In the genomic region with DNA sequence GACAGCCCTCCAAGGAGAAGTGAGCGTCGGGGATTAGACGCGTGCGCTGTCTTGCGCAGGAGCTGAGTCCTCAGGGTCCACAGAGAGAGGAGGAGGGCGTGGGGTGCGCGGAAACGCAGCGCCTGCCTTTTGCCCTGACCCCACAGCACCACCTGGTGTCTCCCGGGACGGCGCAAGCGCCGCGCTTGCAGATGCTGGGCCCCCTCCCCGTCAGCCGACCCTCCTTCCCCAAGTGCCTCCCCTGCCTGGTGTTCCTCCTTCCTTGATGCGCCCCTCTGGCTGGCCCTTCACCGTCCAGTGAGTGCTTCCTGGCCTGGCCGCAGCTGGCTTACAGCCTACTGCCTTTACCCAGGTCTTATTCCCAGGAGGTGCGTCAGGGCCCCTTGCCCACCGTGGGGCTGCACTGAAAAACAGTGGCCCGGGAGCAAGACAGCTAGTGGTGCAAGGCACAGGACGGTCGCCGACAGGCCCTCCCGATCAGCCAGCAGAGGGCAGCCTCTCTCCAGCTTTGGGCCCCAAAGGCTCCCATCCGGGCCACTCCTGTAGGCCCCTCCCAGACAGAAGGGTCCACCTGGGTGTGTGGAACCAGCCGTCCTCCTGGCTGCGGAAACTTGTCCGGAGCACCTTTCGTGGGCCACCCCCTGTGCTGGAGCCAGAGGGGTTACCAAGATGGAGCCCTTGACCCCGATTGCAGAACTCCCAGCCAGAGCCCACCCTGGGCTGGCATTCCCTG, we compare ENCODE assay signal across 8 cellular contexts. TPM values are rescaled to one million over a fixed set of nuclear protein-coding genes. Genes with fewer than 3 reads are reported as not detected.
DNase-seq lines count a peak whose midpoint lies in the region; ATAC-seq and TF ChIP-seq lines count a peak whose summit lies in the region.

No MANE protein-coding gene starts in this region.

- H3K9me3 Mint-ChIP-seq in activated T-cell treated with anti-CD3 and anti-CD28 coated beads, Interleukin-2, amount 50 U/mL, for 4 hours = no peaks in the 10 kb centered on the region
- no peaks in the 10 kb centered on the region for H3K9me3 Mint-ChIP-seq in naive B cell
- no peaks in the 10 kb centered on the region for H3K9me3 Mint-ChIP-seq in stimulated activated effector memory CD8-positive, alpha-beta T cell treated with anti-CD3 and anti-CD28 coated beads, Interleukin-12 subunit alpha, Interleukin-12 subunit beta, amount 100 ng/mL, for 72 hours

- no peaks in the 10 kb centered on the region for H4K20me1 ChIP-seq in PC-3 (ENCODE audit: low read length)

- H3K36me3 Mint-ChIP-seq in activated T-cell treated with anti-CD3 and anti-CD28 coated beads, Interleukin-2, amount 50 U/mL, for 4 hours (ENCODE audit: insufficient read depth) = no peaks in the 10 kb centered on the region
- H3K36me3 Mint-ChIP-seq in naive B cell = no peaks in the 10 kb centered on the region
- H3K36me3 Mint-ChIP-seq in stimulated activated effector memory CD8-positive, alpha-beta T cell treated with anti-CD3 and anti-CD28 coated beads, Interleukin-12 subunit alpha, Interleukin-12 subunit beta, amount 100 ng/mL, for 72 hours = no peaks in the 10 kb centered on the region

- peak; percentile 69 for ATAC-seq in GM21526 (IDR thresholded peaks at IDR 0.05; ENCODE audit: low FRiP score, unreplicated experiment)
- peak; percentile 68 for ATAC-seq in PC-3
- ATAC-seq in activated T-cell treated with anti-CD3 and anti-CD28 coated beads, Interleukin-2, amount 50 U/mL, for 4 hours = peak; percentile 87 to 90
- ATAC-seq in naive B cell (ENCODE audit: low read depth in 2 of 2) = peak; percentile 78 to 80
- peak; percentile 87 for ATAC-seq in stimulated activated effector memory CD8-positive, alpha-beta T cell treated with anti-CD3 and anti-CD28 coated beads, Interleukin-12 subunit alpha, Interleukin-12 subunit beta, amount 100 ng/mL, for 72 hours

- no peak overlapping the region for H2AFZ ChIP-seq in PC-3 (ENCODE audit: low read length)

- H3K4me1 Mint-ChIP-seq in activated T-cell treated with anti-CD3 and anti-CD28 coated beads, Interleukin-2, amount 50 U/mL, for 4 hours (ENCODE audit: low read depth) = peaks cover 20% of the 10 kb centered on the region
- peaks cover 17 to 29% (median 27%) of the 10 kb centered on the region in 3 donors for H3K4me1 Mint-ChIP-seq in naive B cell
- H3K4me1 Mint-ChIP-seq in stimulated activated effector memory CD8-positive, alpha-beta T cell treated with anti-CD3 and anti-CD28 coated beads, Interleukin-12 subunit alpha, Interleukin-12 subunit beta, amount 100 ng/mL, for 72 hours = peaks cover 21% of the 10 kb centered on the region

- peak; percentile 85 for TF ChIP-seq CTCF in PC-3 (conservative IDR thresholded peaks at IDR 0.05; ENCODE audit: low read depth, low read length)
- TF ChIP-seq CTCF in esophagus squamous epithelium (IDR thresholded peaks at IDR 0.05) = peak; percentile 90 to 97 (median 92)

- H3K27ac ChIP-seq in HUES64 (ENCODE audit: low read depth, low read length) (no peak overlapping the region), PC-3 (ENCODE audit: low read length) (no peak overlapping the region), esophagus squamous epithelium (peak overlapping the region; percentile 83 to 93 (median 91))

- peak overlapping the region; percentile 49 for H3K4me2 ChIP-seq in PC-3 (ENCODE audit: low read length)

- H3K9me2 ChIP-seq in PC-3 (replicated peaks; ENCODE audit: low read length) = no peaks in the 10 kb centered on the region

- H3K4me1 ChIP-seq in HUES64 (ENCODE audit: insufficient read depth, low read length) = peaks cover 4% of the 10 kb centered on the region; the same call in 1 of the 2 replicates
- H3K4me1 ChIP-seq in PC-3 (ENCODE audit: insufficient read depth, low read length) = peaks cover 17% of the 10 kb centered on the region
- peaks cover 22 to 85% (median 36%) of the 10 kb centered on the region in 3 donors for H3K4me1 ChIP-seq in esophagus squamous epithelium

- DNase-seq in DMS 273 treated with DMSO at 0.1 percent for 48 hours (lab: John Stamatoyannopoulos, UW) (peak; percentile 56), PC-3 (peak; percentile 76), esophagus squamous epithelium (lab: John Stamatoyannopoulos, UW) (no peak), naive B cell (peak; percentile 71)
- peak; percentile 72 for DNase-seq in activated T-cell treated with anti-CD3 and anti-CD28 coated beads, Interleukin-2, amount 50 U/mL, for 4 hours
- peak; percentile 73 to 91 for DNase-seq in stimulated activated effector memory CD8-positive, alpha-beta T cell treated with anti-CD3 and anti-CD28 coated beads, Interleukin-12 subunit alpha, Interleukin-12 subunit beta, amount 100 ng/mL, for 72 hours (ENCODE audit: low spot score in 2 of 2)

- peaks cover 24% of the 10 kb centered on the region for H3K27me3 ChIP-seq in HUES64 (ENCODE audit: insufficient read depth, low read length)
- H3K27me3 ChIP-seq in PC-3 (ENCODE audit: low read length) = no peaks in the 10 kb centered on the region
- H3K27me3 ChIP-seq in esophagus squamous epithelium = no peaks in the 10 kb centered on the region

- peak overlapping the region; percentile 72 for H3K4me3 Mint-ChIP-seq in activated T-cell treated with anti-CD3 and anti-CD28 coated beads, Interleukin-2, amount 50 U/mL, for 4 hours
- peak overlapping the region; percentile 76 to 90 (median 85) for H3K4me3 Mint-ChIP-seq in naive B cell
- H3K4me3 Mint-ChIP-seq in stimulated activated effector memory CD8-positive, alpha-beta T cell treated with anti-CD3 and anti-CD28 coated beads, Interleukin-12 subunit alpha, Interleukin-12 subunit beta, amount 100 ng/mL, for 72 hours = peak overlapping the region; percentile 78

- H3K36me3 ChIP-seq in HUES64 (ENCODE audit: insufficient read depth, low read length) (no peaks in the 10 kb centered on the region), PC-3 (ENCODE audit: low read depth, low read length) (peaks cover 22% of the 10 kb centered on the region), esophagus squamous epithelium (peaks cover 7 to 42% (median 15%) of the 10 kb centered on the region in 3 donors)

- 3% methylated on average over 35 of the region's 35 CpGs for WGBS in HUES64
- 6 to 8% methylated on average over 9 to 14 of the region's 35 CpGs for WGBS in esophagus squamous epithelium, 2 donors

- intact Hi-C loops in PC-3 (cut with micrococcal nuclease) (loop anchor here (1.0 to 5.0 kb wide), 2 partner anchors 31 to 230 kb away; no protein-coding TSS in a partner anchor), esophagus squamous epithelium (cut with DNase I) (loop anchor here (2.0 kb wide), 1 partner anchor 31 kb away; no protein-coding TSS in a partner anchor)

- BruUV-seq in PC-3 (replicated peaks; lab: Mats Ljungman, UMichigan) = no TSS peak

- peaks cover 20% of the 10 kb centered on the region for H3K27me3 Mint-ChIP-seq in activated T-cell treated with anti-CD3 and anti-CD28 coated beads, Interleukin-2, amount 50 U/mL, for 4 hours (ENCODE audit: low read depth)
- peaks cover 0 to 7% (median 0%) of the 10 kb centered on the region in 3 donors for H3K27me3 Mint-ChIP-seq in naive B cell

- H3K27ac Mint-ChIP-seq in naive B cell = peak overlapping the region in 1 of 6 donors; percentile 37
- no peak overlapping the region for H3K27ac Mint-ChIP-seq in stimulated activated effector memory CD8-positive, alpha-beta T cell treated with anti-CD3 and anti-CD28 coated beads, Interleukin-12 subunit alpha, Interleukin-12 subunit beta, amount 100 ng/mL, for 72 hours

- H3K9ac ChIP-seq in HUES64 (ENCODE audit: low read depth, low read length) (no peak overlapping the region), PC-3 (ENCODE audit: low read length) (no peak overlapping the region)

- no peaks in the 10 kb centered on the region for H3K79me2 ChIP-seq in PC-3 (ENCODE audit: low read length)

- H3F3A ChIP-seq in PC-3 (ENCODE audit: low read length, unreplicated experiment) = no peaks in the 10 kb centered on the region

- CTCF ChIA-PET in PC-3 (lab: Charles Lee) = interaction anchor here (0.5 to 3.9 kb wide), 9 partner anchors 9 to 76 kb away, joined by 3 to 67 read pairs (median 8); no protein-coding TSS in a partner anchor

- POLR2A ChIA-PET in PC-3 (lab: Charles Lee; ENCODE audit: unreplicated experiment) = no interaction called here

- TF ChIP-seq POLR2A in esophagus squamous epithelium (IDR thresholded peaks at IDR 0.05) = no peak

- H3K4me3 ChIP-seq in HUES64 (ENCODE audit: low read length) (peak overlapping the region; percentile 52), PC-3 (ENCODE audit: low read length) (no peak overlapping the region), esophagus squamous epithelium (peak overlapping the region; percentile 12 to 46 (median 38))

- H3K9me3 ChIP-seq in HUES64 (ENCODE audit: insufficient read depth, low read depth, low read length) (no peaks in the 10 kb centered on the region), PC-3 (ENCODE audit: low read length) (no peaks in the 10 kb centered on the region), esophagus squamous epithelium (no peaks in the 10 kb centered on the region)

RNA-seq across cellular contexts. Expression of gene PHLDA3, which starts 12.9 kb away (rescaled TPM):
- polyA plus RNA-seq in HUES64 (2013, experiment 1 of 2) = 34.2 TPM
- polyA plus RNA-seq in HUES64 (2013, experiment 2 of 2) = 30.6 TPM
- total RNA-seq in PC-3 (2014; rRNA removed) (216 and 349 TPM in 2 replicates), esophagus squamous epithelium (10 to 100 TPM; 60.9 to 87.9 (median 75.1) TPM)
- total RNA-seq in activated T-cell treated with anti-CD3 and anti-CD28 coated beads, Interleukin-2, amount 50 U/mL, for 4 hours = 1 to 10 TPM; 1.4 to 4.1 (median 3.4) TPM
- 1 to 10 TPM in 1 of 6 donors, not detected in 5; 1.1 TPM for polyA plus RNA-seq in naive B cell (ENCODE audit: low read depth in 6 of 6)

RNA-seq across cellular contexts. Expression of gene CSRP1, which starts 25.0 kb away (rescaled TPM):
- polyA plus RNA-seq in HUES64 (2013, experiment 1 of 2) = 7.7 TPM
- polyA plus RNA-seq in HUES64 (2013, experiment 2 of 2) = 7.4 TPM
- total RNA-seq in PC-3 (2014; rRNA removed) = 147 and 189 TPM in 2 replicates
- total RNA-seq in activated T-cell treated with anti-CD3 and anti-CD28 coated beads, Interleukin-2, amount 50 U/mL, for 4 hours = 10 to 100 TPM; 51.5 to 54.3 (median 52.4) TPM
- 1,000 to 10,000 TPM in 1 of 4 donors, 100 to 1,000 TPM in 3; 243 to 1,044 (median 363) TPM for total RNA-seq in esophagus squamous epithelium
- polyA plus RNA-seq in naive B cell (ENCODE audit: low read depth in 6 of 6) = 10 to 100 TPM; 25.4 to 35.4 (median 27.8) TPM

RNA-seq across cellular contexts. Expression of gene NAV1, which starts 57.0 kb away (rescaled TPM):
- 20.3 TPM for polyA plus RNA-seq in HUES64 (2013, experiment 1 of 2)
- 22.3 TPM for polyA plus RNA-seq in HUES64 (2013, experiment 2 of 2)
- 2.6 and 6.5 TPM in 2 replicates for total RNA-seq in PC-3 (2014; rRNA removed)
- total RNA-seq in activated T-cell treated with anti-CD3 and anti-CD28 coated beads, Interleukin-2, amount 50 U/mL, for 4 hours = 1 to 10 TPM in 2 of 3 donors, under 1 TPM in 1; 0.81 to 1.3 (median 1.1) TPM
- 10 to 100 TPM; 18.1 to 25.5 (median 21.0) TPM for total RNA-seq in esophagus squamous epithelium
- 1 to 10 TPM in 3 of 6 donors, under 1 TPM in 3; 0.15 to 3.1 (median 1.0) TPM for polyA plus RNA-seq in naive B cell (ENCODE audit: low read depth in 6 of 6)

Comparison
In these comparisons a context has a peak if more than half of its experiments do, and no peak if none do; other contexts are left out.
1. H3K27ac ChIP-seq: peak in esophagus squamous epithelium (4 of 4); none in HUES64 (single experiment) and PC-3 (single experiment).
2. RNA of gene PHLDA3, which starts 12.9 kb away (total RNA-seq): 216 to 349 TPM in PC-3 and 60.9 to 87.9 TPM in esophagus squamous epithelium; 1.4 to 4.1 TPM in activated T-cell treated with anti-CD3 and anti-CD28 coated beads, Interleukin-2, amount 50 U/mL, for 4 hours; every median in the first group is over 10 times any median in the second.
3. Peak in every context shown above with its lines, with median percentiles within 50 percentile points of each other: ATAC-seq and H3K4me3 Mint-ChIP-seq.